ENCODE assay signal across 19 cellular contexts in genomic region chr2:196294510-196294909, GRCh38.
A peak's percentile ranks its signal among the peaks of the same experiment; 100 is the strongest.
DNase-seq lines count a peak whose midpoint lies in the region; ATAC-seq and TF ChIP-seq lines count a peak whose summit lies in the region.
"Had no signal": no experiment of that assay in that cellular context is flagged by ENCODE, and none has a peak within 500 bp of the region (broad histone marks: within the 10 kb centered on the region; RNA-seq: fewer than 3 reads in every experiment).

No MANE protein-coding gene starts in this region.

- H3K18ac ChIP-seq in mesenchymal stem cell (ENCODE audit: low read depth in 1 of 2, low read length in 2 of 2) = peak overlapping the region; percentile 35 to 37

- H2BK15ac ChIP-seq in mesenchymal stem cell (ENCODE audit: low read depth, poor library complexity, severe bottlenecking) = no peak overlapping the region

- no peaks in the 10 kb centered on the region for H3K79me1 ChIP-seq in mesenchymal stem cell (replicated peaks; ENCODE audit: low read length, poor library complexity, severe bottlenecking)

- H3K9ac ChIP-seq in mesenchymal stem cell (ENCODE audit: low read length) = peak overlapping the region; percentile 34

- H4K8ac ChIP-seq in mesenchymal stem cell (ENCODE audit: low read length) = no peak overlapping the region

- no peak overlapping the region for H2AFZ ChIP-seq in mesenchymal stem cell (ENCODE audit: low read depth, low read length)

- H3K23ac ChIP-seq in mesenchymal stem cell (ENCODE audit: low read length in 2 of 2) = no peak overlapping the region

- no peak for DNase-seq in Calu3
- peak; percentile 61 for DNase-seq in LHCN-M2 (ENCODE audit: low read depth)
- no peak for DNase-seq in MCF 10A (ENCODE audit: unreplicated experiment)
- no peak for DNase-seq in mesenchymal stem cell
- DNase-seq in NAMALWA (ENCODE audit: low spot score) = no peak
- DNase-seq in activated gamma-delta T cell treated with Interleukin-2 at 50 U/mL for 16 hours = no peak
- DNase-seq in T1000 (lab: John Stamatoyannopoulos, UW) = no peak
- DNase-seq: activated CD4-positive, alpha-beta T cell treated with anti-CD3 and anti-CD28 coated beads, Interleukin-2, amount 50 U/mL, for 1 hour; activated naive CD4-positive, alpha-beta T cell treated with anti-CD3 and anti-CD28 coated beads, Interleukin-2, amount 10 ng/mL, durations not matched to agents 7 days and 5 days; CD4-positive, alpha-beta memory T cell; cortex of kidney; H7; KG1; left ventricle myocardium superior; NCI-H1105 treated with DMSO at 0.1 percent for 48 hours; NCI-H526; right cardiac atrium had no signal

- no peaks in the 10 kb centered on the region for H3K36me3 ChIP-seq in mesenchymal stem cell (ENCODE audit: control insufficient read depth in 1 of 2, insufficient read depth in 2 of 2, low read depth in 1 of 2, low read length in 2 of 2)

- H3K4me3 Mint-ChIP-seq in Calu3 (ENCODE audit: low read depth, unreplicated experiment) (no peak overlapping the region), MCF 10A (ENCODE audit: unreplicated experiment) (no peak overlapping the region)
- H3K4me3 Mint-ChIP-seq: activated naive CD4-positive, alpha-beta T cell treated with anti-CD3 and anti-CD28 coated beads, Interleukin-2, amount 10 ng/mL, durations not matched to agents 7 days and 5 days; CD4-positive, alpha-beta memory T cell; stimulated activated naive CD8-positive, alpha-beta T cell treated with anti-CD3 and anti-CD28 coated beads, Interleukin-15, Interleukin-2, amounts not matched to agents 100 ng/mL and 50 ng/mL, for 24 hours had no signal

- WGBS in mesenchymal stem cell = 46% methylated on average over 1 of the region's 1 CpG

- H2BK120ac ChIP-seq in mesenchymal stem cell (ENCODE audit: low read depth, low read length) = no peak overlapping the region

- peak overlapping the region; percentile 34 for H3K27ac ChIP-seq in mesenchymal stem cell (ENCODE audit: low read length, poor library complexity, severe bottlenecking)

- no peak overlapping the region for H3K4ac ChIP-seq in mesenchymal stem cell (ENCODE audit: low read depth in 1 of 2, low read length in 2 of 2)

- CTCF ChIA-PET in Calu3 (lab: Charles Lee) = interaction anchor here (1.1 to 1.7 kb wide), 2 partner anchors 159 to 226 kb away, joined by 3 to 5 read pairs; partner anchors contain the start of gene DNAH7
- CTCF ChIA-PET in MCF 10A (lab: Yijun Ruan, JAX) = interaction anchor here (0.6 to 3.0 kb wide), 10 partner anchors 9 to 1032 kb away, joined by 3 to 19 read pairs (median 4); no protein-coding TSS in a partner anchor

- no peaks in the 10 kb centered on the region for H3K27me3 ChIP-seq in mesenchymal stem cell (ENCODE audit: control insufficient read depth in 1 of 2, insufficient read depth in 1 of 2, low read length in 2 of 2)

- no peak for ATAC-seq in GM21526 (IDR thresholded peaks at IDR 0.05; ENCODE audit: low FRiP score, unreplicated experiment)
- ATAC-seq: left ventricle myocardium superior had no signal

- H3K27me3 Mint-ChIP-seq in Calu3 (ENCODE audit: unreplicated experiment) (no peaks in the 10 kb centered on the region), MCF 10A (ENCODE audit: insufficient read depth, unreplicated experiment) (no peaks in the 10 kb centered on the region)
- H3K27me3 Mint-ChIP-seq: activated naive CD4-positive, alpha-beta T cell treated with anti-CD3 and anti-CD28 coated beads, Interleukin-2, amount 10 ng/mL, durations not matched to agents 7 days and 5 days; CD4-positive, alpha-beta memory T cell; stimulated activated naive CD8-positive, alpha-beta T cell treated with anti-CD3 and anti-CD28 coated beads, Interleukin-15, Interleukin-2, amounts not matched to agents 100 ng/mL and 50 ng/mL, for 24 hours had no signal

- H4K91ac ChIP-seq in mesenchymal stem cell (ENCODE audit: low read length) = no peak overlapping the region

- peak overlapping the region in 1 of 2 experiments; percentile 47 for H2BK12ac ChIP-seq in mesenchymal stem cell (ENCODE audit: low read length in 2 of 2)

- TF ChIP-seq CTCF in Calu3 (IDR thresholded peaks at IDR 0.05; ENCODE audit: unreplicated experiment) (no peak), MCF 10A (IDR thresholded peaks at IDR 0.05; ENCODE audit: unreplicated experiment) (no peak)

- no peak overlapping the region for H2BK5ac ChIP-seq in mesenchymal stem cell (ENCODE audit: low read depth, low read length, poor library complexity, severe bottlenecking)

- H3K4me1 Mint-ChIP-seq in Calu3 (ENCODE audit: low read depth, unreplicated experiment) = peaks cover 56% of the 10 kb centered on the region
- H3K4me1 Mint-ChIP-seq in MCF 10A (ENCODE audit: insufficient read depth, unreplicated experiment) = peaks cover 36% of the 10 kb centered on the region

- H2AK5ac ChIP-seq in mesenchymal stem cell (ENCODE audit: low read length, severe bottlenecking) = peak overlapping the region; percentile 51

- peaks cover 4% of the 10 kb centered on the region for H3K4me1 ChIP-seq in mesenchymal stem cell (ENCODE audit: control insufficient read depth, insufficient read depth, low read depth, low read length)

- H3K36me3 Mint-ChIP-seq in Calu3 (ENCODE audit: insufficient read depth, unreplicated experiment) (peaks cover 27% of the 10 kb centered on the region), MCF 10A (ENCODE audit: insufficient read depth, unreplicated experiment) (no peaks in the 10 kb centered on the region)
- H3K36me3 Mint-ChIP-seq: activated naive CD4-positive, alpha-beta T cell treated with anti-CD3 and anti-CD28 coated beads, Interleukin-2, amount 10 ng/mL, durations not matched to agents 7 days and 5 days; CD4-positive, alpha-beta memory T cell had no signal

- POLR2A ChIA-PET in MCF 10A (lab: Yijun Ruan, JAX) = interaction anchor here (0.9 to 2.8 kb wide), 2 partner anchors 125 to 127 kb away, joined by 3 to 11 read pairs; no protein-coding TSS in a partner anchor

- no peaks in the 10 kb centered on the region for H3K9me3 ChIP-seq in mesenchymal stem cell (ENCODE audit: control insufficient read depth, low read length)

- peak overlapping the region; percentile 99 for H3K27ac Mint-ChIP-seq in Calu3 (ENCODE audit: unreplicated experiment)
- H3K27ac Mint-ChIP-seq in MCF 10A (ENCODE audit: low read depth, unreplicated experiment) = peak overlapping the region; percentile 35
- H3K27ac Mint-ChIP-seq: activated naive CD4-positive, alpha-beta T cell treated with anti-CD3 and anti-CD28 coated beads, Interleukin-2, amount 10 ng/mL, durations not matched to agents 7 days and 5 days; stimulated activated naive CD8-positive, alpha-beta T cell treated with anti-CD3 and anti-CD28 coated beads, Interleukin-15, Interleukin-2, amounts not matched to agents 100 ng/mL and 50 ng/mL, for 24 hours had no signal

- BruUV-seq in Calu3 (replicated peaks; lab: Mats Ljungman, UMichigan) = no TSS peak
- BruUV-seq in MCF 10A (replicated peaks; lab: Mats Ljungman, UMichigan) = no TSS peak

- no peak overlapping the region for H3K4me2 ChIP-seq in mesenchymal stem cell (ENCODE audit: low read length, poor library complexity, severe bottlenecking)

- H3K4me3 ChIP-seq in mesenchymal stem cell (ENCODE audit: insufficient read depth in 1 of 2, low read depth in 1 of 2, low read length in 2 of 2) = peak overlapping the region in 1 of 2 experiments; percentile 30

- intact Hi-C loops in Calu3 (cut with micrococcal nuclease; ENCODE audit: unreplicated experiment) (loop anchor here (5.0 to 10.0 kb wide), 2 partner anchors 127 to 460 kb away; no protein-coding TSS in a partner anchor), MCF 10A (cut with micrococcal nuclease) (loop anchor here (2.0 to 5.0 kb wide), 3 partner anchors 122 to 306 kb away; partner anchors contain the start of gene STK17B)

- H3K9me3 Mint-ChIP-seq in Calu3 (ENCODE audit: low read depth, unreplicated experiment) = no peaks in the 10 kb centered on the region
- H3K9me3 Mint-ChIP-seq in MCF 10A (ENCODE audit: unreplicated experiment) = no peaks in the 10 kb centered on the region
- H3K9me3 Mint-ChIP-seq: activated naive CD4-positive, alpha-beta T cell treated with anti-CD3 and anti-CD28 coated beads, Interleukin-2, amount 10 ng/mL, durations not matched to agents 7 days and 5 days; CD4-positive, alpha-beta memory T cell; stimulated activated naive CD8-positive, alpha-beta T cell treated with anti-CD3 and anti-CD28 coated beads, Interleukin-15, Interleukin-2, amounts not matched to agents 100 ng/mL and 50 ng/mL, for 24 hours had no signal

- H3K14ac ChIP-seq in mesenchymal stem cell (ENCODE audit: low read length in 2 of 2) = no peak overlapping the region
